Comparison of ENCODE assay signal across 8 cellular contexts in genomic region chr1:9787702-9788101, GRCh38. TPM values are rescaled to one million over a fixed set of nuclear protein-coding genes. Genes with fewer than 3 reads are reported as not detected.
DNase-seq lines count a peak whose midpoint lies in the region; ATAC-seq and TF ChIP-seq lines count a peak whose summit lies in the region.

No MANE protein-coding gene starts in this region.

- H3K27ac ChIP-seq in KOPT-K1 (ENCODE audit: low read depth, low read length, poor library complexity, severe bottlenecking) (peak overlapping the region; percentile 89), right atrium auricular region (no peak overlapping the region)

- peak; percentile 54 for ATAC-seq in GM19025 (IDR thresholded peaks at IDR 0.05; ENCODE audit: low read depth, unreplicated experiment)

- DNase-seq in activated T-cell treated with anti-CD3 and anti-CD28 coated beads for 24 hours (ENCODE audit: low read depth) (peak; percentile 35), right atrium auricular region (ENCODE audit: low spot score) (no peak), cortex of kidney (lab: John Stamatoyannopoulos, UW) (no peak), NCI-H774 (lab: John Stamatoyannopoulos, UW) (no peak), NCI-H187 treated with DMSO at 0.1 percent for 48 hours (lab: John Stamatoyannopoulos, UW) (no peak)
- DNase-seq in stimulated activated CD4-positive, alpha-beta T cell treated with anti-CD3 and anti-CD28 coated beads, Interleukin-4, amount 100 ng/mL, for 24 hours, result peak; percentile 60

- no peaks in the 10 kb centered on the region for H3K27me3 ChIP-seq in right atrium auricular region

- H3K4me3 ChIP-seq in right atrium auricular region, result no peak overlapping the region

- no peaks in the 10 kb centered on the region for H3K9me3 ChIP-seq in KOPT-K1 (ENCODE audit: insufficient read depth, low read length, poor library complexity, severe bottlenecking)
- no peaks in the 10 kb centered on the region for H3K9me3 ChIP-seq in right atrium auricular region

- H3K4me1 ChIP-seq in right atrium auricular region, result peaks cover 0 to 8% of the 10 kb centered on the region in 2 donors

- TF ChIP-seq CTCF in right atrium auricular region (IDR thresholded peaks at IDR 0.05), result no peak

- no peaks in the 10 kb centered on the region for H3K36me3 ChIP-seq in KOPT-K1 (ENCODE audit: insufficient read depth, low read length)
- H3K36me3 ChIP-seq in right atrium auricular region, result no peaks in the 10 kb centered on the region

RNA-seq across cellular contexts. Expression of gene CLSTN1, which starts 36.1 kb away (rescaled TPM):
- total RNA-seq in right atrium auricular region, result 10 to 100 TPM; 47.5 to 54.0 TPM

Comparison
In these comparisons a context has a peak if more than half of its experiments do, and no peak if none do; other contexts are left out.
1. DNase-seq: peak in activated T-cell treated with anti-CD3 and anti-CD28 coated beads for 24 hours (single experiment) and stimulated activated CD4-positive, alpha-beta T cell treated with anti-CD3 and anti-CD28 coated beads, Interleukin-4, amount 100 ng/mL, for 24 hours (single experiment); none in right atrium auricular region (single experiment), cortex of kidney (single experiment), NCI-H774 (single experiment) and NCI-H187 treated with DMSO at 0.1 percent for 48 hours (single experiment).